1 cellular context compared by ENCODE assay signal in the genomic region with DNA sequence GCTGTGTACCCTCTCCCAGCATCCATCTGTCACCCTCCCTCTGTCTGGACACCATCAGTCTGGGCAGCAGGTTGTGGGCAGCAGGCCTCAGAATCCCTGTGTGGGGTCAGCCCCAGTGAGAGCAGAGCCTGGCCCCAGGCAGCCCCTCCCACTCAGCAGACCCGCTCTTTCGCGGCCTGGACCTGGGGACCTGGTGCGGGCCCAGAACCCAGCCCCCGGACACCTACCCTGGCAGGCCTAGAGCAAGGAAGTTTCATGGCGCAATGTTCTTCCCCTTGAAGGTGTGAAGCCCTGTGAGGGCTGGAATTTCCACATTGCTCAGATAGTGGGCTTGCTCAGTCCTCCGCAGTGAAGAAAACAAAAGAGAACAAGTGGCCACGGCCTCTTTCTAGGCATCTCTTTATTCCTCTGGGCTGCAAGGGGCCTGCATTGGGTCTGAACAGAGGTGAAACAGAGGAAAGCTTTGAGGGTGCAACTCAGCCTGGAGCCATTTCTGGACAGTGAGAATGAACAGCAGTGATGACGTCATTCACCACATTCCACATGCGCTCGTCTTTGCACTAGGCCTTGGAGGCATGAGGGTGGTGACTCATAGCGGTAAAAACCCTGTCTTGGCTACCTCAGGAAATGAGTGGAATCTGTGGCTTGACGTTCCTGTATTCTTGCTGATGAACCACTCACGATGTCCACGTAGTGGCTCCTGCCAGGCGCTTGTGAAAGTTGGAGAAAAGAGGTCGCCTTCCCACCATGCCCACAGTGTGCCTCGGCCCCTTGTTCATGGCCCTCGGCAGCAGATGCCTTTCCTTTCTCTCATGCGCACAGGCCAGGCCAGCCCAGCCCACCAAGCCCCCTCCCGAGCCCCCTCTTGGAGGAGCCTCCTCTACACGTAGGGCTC.
TF ChIP-seq lines count a peak whose summit lies in the region.

No MANE protein-coding gene starts in this region.

TF ChIP-seq in K562, 482 proteins besides CTCF, POLR2A, EP300 and RAD21 (continued from another document and continues in another):
- TF ChIP-seq, protein P1, sequence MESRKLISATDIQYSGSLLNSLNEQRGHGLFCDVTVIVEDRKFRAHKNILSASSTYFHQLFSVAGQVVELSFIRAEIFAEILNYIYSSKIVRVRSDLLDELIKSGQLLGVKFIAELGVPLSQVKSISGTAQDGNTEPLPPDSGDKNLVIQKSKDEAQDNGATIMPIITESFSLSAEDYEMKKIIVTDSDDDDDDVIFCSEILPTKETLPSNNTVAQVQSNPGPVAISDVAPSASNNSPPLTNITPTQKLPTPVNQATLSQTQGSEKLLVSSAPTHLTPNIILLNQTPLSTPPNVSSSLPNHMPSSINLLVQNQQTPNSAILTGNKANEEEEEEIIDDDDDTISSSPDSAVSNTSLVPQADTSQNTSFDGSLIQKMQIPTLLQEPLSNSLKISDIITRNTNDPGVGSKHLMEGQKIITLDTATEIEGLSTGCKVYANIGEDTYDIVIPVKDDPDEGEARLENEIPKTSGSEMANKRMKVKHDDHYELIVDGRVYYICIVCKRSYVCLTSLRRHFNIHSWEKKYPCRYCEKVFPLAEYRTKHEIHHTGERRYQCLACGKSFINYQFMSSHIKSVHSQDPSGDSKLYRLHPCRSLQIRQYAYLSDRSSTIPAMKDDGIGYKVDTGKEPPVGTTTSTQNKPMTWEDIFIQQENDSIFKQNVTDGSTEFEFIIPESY (CRISPR knock-in tag; IDR thresholded peaks at IDR 0.05): peak; percentile 13; the same call in 1 of the 2 replicates
- TF ChIP-seq ATF7 (IDR thresholded peaks at IDR 0.05): peak; percentile 99
- TF ChIP-seq, protein P2, sequence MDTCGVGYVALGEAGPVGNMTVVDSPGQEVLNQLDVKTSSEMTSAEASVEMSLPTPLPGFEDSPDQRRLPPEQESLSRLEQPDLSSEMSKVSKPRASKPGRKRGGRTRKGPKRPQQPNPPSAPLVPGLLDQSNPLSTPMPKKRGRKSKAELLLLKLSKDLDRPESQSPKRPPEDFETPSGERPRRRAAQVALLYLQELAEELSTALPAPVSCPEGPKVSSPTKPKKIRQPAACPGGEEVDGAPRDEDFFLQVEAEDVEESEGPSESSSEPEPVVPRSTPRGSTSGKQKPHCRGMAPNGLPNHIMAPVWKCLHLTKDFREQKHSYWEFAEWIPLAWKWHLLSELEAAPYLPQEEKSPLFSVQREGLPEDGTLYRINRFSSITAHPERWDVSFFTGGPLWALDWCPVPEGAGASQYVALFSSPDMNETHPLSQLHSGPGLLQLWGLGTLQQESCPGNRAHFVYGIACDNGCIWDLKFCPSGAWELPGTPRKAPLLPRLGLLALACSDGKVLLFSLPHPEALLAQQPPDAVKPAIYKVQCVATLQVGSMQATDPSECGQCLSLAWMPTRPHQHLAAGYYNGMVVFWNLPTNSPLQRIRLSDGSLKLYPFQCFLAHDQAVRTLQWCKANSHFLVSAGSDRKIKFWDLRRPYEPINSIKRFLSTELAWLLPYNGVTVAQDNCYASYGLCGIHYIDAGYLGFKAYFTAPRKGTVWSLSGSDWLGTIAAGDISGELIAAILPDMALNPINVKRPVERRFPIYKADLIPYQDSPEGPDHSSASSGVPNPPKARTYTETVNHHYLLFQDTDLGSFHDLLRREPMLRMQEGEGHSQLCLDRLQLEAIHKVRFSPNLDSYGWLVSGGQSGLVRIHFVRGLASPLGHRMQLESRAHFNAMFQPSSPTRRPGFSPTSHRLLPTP (IDR thresholded peaks at IDR 0.05; ENCODE audit: borderline replicate concordance, extremely low read depth, insufficient read length): no peak
- TF ChIP-seq SMARCA4 (IDR thresholded peaks at IDR 0.05): peak; percentile 63; the same call in 1 of the 2 replicates
- TF ChIP-seq JUNB (CRISPR knock-in tag; conservative IDR thresholded peaks at IDR 0.05): peak; percentile 100
- 0 out of 2 replicates have a peak, but pooled peaks have one; percentile 22 for TF ChIP-seq NFIX (CRISPR knock-in tag; IDR thresholded peaks at IDR 0.05; ENCODE audit: low read depth)
- TF ChIP-seq, protein P3, sequence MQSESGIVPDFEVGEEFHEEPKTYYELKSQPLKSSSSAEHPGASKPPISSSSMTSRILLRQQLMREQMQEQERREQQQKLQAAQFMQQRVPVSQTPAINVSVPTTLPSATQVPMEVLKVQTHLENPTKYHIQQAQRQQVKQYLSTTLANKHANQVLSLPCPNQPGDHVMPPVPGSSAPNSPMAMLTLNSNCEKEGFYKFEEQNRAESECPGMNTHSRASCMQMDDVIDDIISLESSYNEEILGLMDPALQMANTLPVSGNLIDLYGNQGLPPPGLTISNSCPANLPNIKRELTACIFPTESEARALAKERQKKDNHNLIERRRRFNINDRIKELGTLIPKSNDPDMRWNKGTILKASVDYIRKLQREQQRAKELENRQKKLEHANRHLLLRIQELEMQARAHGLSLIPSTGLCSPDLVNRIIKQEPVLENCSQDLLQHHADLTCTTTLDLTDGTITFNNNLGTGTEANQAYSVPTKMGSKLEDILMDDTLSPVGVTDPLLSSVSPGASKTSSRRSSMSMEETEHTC (IDR thresholded peaks at IDR 0.05): no peak
- TF ChIP-seq, protein P4, sequence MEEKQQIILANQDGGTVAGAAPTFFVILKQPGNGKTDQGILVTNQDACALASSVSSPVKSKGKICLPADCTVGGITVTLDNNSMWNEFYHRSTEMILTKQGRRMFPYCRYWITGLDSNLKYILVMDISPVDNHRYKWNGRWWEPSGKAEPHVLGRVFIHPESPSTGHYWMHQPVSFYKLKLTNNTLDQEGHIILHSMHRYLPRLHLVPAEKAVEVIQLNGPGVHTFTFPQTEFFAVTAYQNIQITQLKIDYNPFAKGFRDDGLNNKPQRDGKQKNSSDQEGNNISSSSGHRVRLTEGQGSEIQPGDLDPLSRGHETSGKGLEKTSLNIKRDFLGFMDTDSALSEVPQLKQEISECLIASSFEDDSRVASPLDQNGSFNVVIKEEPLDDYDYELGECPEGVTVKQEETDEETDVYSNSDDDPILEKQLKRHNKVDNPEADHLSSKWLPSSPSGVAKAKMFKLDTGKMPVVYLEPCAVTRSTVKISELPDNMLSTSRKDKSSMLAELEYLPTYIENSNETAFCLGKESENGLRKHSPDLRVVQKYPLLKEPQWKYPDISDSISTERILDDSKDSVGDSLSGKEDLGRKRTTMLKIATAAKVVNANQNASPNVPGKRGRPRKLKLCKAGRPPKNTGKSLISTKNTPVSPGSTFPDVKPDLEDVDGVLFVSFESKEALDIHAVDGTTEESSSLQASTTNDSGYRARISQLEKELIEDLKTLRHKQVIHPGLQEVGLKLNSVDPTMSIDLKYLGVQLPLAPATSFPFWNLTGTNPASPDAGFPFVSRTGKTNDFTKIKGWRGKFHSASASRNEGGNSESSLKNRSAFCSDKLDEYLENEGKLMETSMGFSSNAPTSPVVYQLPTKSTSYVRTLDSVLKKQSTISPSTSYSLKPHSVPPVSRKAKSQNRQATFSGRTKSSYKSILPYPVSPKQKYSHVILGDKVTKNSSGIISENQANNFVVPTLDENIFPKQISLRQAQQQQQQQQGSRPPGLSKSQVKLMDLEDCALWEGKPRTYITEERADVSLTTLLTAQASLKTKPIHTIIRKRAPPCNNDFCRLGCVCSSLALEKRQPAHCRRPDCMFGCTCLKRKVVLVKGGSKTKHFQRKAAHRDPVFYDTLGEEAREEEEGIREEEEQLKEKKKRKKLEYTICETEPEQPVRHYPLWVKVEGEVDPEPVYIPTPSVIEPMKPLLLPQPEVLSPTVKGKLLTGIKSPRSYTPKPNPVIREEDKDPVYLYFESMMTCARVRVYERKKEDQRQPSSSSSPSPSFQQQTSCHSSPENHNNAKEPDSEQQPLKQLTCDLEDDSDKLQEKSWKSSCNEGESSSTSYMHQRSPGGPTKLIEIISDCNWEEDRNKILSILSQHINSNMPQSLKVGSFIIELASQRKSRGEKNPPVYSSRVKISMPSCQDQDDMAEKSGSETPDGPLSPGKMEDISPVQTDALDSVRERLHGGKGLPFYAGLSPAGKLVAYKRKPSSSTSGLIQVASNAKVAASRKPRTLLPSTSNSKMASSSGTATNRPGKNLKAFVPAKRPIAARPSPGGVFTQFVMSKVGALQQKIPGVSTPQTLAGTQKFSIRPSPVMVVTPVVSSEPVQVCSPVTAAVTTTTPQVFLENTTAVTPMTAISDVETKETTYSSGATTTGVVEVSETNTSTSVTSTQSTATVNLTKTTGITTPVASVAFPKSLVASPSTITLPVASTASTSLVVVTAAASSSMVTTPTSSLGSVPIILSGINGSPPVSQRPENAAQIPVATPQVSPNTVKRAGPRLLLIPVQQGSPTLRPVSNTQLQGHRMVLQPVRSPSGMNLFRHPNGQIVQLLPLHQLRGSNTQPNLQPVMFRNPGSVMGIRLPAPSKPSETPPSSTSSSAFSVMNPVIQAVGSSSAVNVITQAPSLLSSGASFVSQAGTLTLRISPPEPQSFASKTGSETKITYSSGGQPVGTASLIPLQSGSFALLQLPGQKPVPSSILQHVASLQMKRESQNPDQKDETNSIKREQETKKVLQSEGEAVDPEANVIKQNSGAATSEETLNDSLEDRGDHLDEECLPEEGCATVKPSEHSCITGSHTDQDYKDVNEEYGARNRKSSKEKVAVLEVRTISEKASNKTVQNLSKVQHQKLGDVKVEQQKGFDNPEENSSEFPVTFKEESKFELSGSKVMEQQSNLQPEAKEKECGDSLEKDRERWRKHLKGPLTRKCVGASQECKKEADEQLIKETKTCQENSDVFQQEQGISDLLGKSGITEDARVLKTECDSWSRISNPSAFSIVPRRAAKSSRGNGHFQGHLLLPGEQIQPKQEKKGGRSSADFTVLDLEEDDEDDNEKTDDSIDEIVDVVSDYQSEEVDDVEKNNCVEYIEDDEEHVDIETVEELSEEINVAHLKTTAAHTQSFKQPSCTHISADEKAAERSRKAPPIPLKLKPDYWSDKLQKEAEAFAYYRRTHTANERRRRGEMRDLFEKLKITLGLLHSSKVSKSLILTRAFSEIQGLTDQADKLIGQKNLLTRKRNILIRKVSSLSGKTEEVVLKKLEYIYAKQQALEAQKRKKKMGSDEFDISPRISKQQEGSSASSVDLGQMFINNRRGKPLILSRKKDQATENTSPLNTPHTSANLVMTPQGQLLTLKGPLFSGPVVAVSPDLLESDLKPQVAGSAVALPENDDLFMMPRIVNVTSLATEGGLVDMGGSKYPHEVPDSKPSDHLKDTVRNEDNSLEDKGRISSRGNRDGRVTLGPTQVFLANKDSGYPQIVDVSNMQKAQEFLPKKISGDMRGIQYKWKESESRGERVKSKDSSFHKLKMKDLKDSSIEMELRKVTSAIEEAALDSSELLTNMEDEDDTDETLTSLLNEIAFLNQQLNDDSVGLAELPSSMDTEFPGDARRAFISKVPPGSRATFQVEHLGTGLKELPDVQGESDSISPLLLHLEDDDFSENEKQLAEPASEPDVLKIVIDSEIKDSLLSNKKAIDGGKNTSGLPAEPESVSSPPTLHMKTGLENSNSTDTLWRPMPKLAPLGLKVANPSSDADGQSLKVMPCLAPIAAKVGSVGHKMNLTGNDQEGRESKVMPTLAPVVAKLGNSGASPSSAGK (IDR thresholded peaks at IDR 0.05): peak; percentile 87
- no peak for TF ChIP-seq HLTF (IDR thresholded peaks at IDR 0.05)
- TF ChIP-seq KHSRP (IDR thresholded peaks at IDR 0.05): peak; percentile 72
- no peak for TF ChIP-seq SREBF1 (IDR thresholded peaks at IDR 0.05; ENCODE audit: borderline replicate concordance, low read depth, low read length)
- TF ChIP-seq EHMT2 (IDR thresholded peaks at IDR 0.05): peak; percentile 65
- peak; percentile 61; the same call in 1 of the 2 replicates for TF ChIP-seq DMBX1 (CRISPR knock-in tag; IDR thresholded peaks at IDR 0.05; ENCODE audit: borderline replicate concordance)
- peak; percentile 95 for TF ChIP-seq CREM (IDR thresholded peaks at IDR 0.05; ENCODE audit: low read depth)
- peak; percentile 36 to 65; a peak in 3 of 4 replicates for TF ChIP-seq NRF1 (conservative IDR thresholded peaks at IDR 0.05 in 1 of 2, IDR thresholded peaks at IDR 0.05 in 1 of 2)
- TF ChIP-seq, protein P5, sequence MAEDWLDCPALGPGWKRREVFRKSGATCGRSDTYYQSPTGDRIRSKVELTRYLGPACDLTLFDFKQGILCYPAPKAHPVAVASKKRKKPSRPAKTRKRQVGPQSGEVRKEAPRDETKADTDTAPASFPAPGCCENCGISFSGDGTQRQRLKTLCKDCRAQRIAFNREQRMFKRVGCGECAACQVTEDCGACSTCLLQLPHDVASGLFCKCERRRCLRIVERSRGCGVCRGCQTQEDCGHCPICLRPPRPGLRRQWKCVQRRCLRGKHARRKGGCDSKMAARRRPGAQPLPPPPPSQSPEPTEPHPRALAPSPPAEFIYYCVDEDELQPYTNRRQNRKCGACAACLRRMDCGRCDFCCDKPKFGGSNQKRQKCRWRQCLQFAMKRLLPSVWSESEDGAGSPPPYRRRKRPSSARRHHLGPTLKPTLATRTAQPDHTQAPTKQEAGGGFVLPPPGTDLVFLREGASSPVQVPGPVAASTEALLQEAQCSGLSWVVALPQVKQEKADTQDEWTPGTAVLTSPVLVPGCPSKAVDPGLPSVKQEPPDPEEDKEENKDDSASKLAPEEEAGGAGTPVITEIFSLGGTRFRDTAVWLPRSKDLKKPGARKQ (CRISPR knock-in tag; IDR thresholded peaks at IDR 0.05): no peak
- TF ChIP-seq DPF2 (IDR thresholded peaks at IDR 0.05): peak; percentile 66
- no peak for TF ChIP-seq HOXB6 (CRISPR knock-in tag; IDR thresholded peaks at IDR 0.05; ENCODE audit: borderline replicate concordance)
- TF ChIP-seq DNMT1 (IDR thresholded peaks at IDR 0.05): no peak
- TF ChIP-seq SNRNP70 (optimal IDR thresholded peaks at IDR 0.05; ENCODE audit: low read depth, low read length): no peak
- peak; percentile 85 for TF ChIP-seq L3MBTL2 (IDR thresholded peaks at IDR 0.05)
- TF ChIP-seq SMARCE1 (IDR thresholded peaks at IDR 0.05): peak; percentile 69
- peak; percentile 64 for TF ChIP-seq ATF1 (CRISPR knock-in tag; IDR thresholded peaks at IDR 0.05)
- peak; percentile 98 for TF ChIP-seq ATF1 (tag; IDR thresholded peaks at IDR 0.05)
- 0 out of 2 replicates have a peak, but pooled peaks have one; percentile 21 for TF ChIP-seq TEAD2 (tag; IDR thresholded peaks at IDR 0.05)
